25 cellular contexts compared by ENCODE assay signal in genomic region chr5:110265199-110265598, GRCh38.
"Had no signal": no experiment of that assay in that cellular context is flagged by ENCODE, and none has a peak within 500 bp of the region (broad histone marks: within the 10 kb centered on the region; RNA-seq: fewer than 3 reads in every experiment).

No MANE protein-coding gene starts in this region.

- H3K4me1 Mint-ChIP-seq: activated CD4-positive, alpha-beta memory T cell treated with anti-CD3 and anti-CD28 coated beads, Interleukin-2, amount 10 ng/mL, durations not matched to agents 7 days and 5 days had no signal

- H3K27ac ChIP-seq: body of pancreas, epithelial cell of prostate, esophagus squamous epithelium had no signal

- H3K27ac Mint-ChIP-seq: activated CD4-positive, alpha-beta memory T cell treated with anti-CD3 and anti-CD28 coated beads, Interleukin-2, amount 10 ng/mL, durations not matched to agents 7 days and 5 days; activated CD4-positive, alpha-beta T cell treated with anti-CD3 and anti-CD28 coated beads, Interleukin-2, amount 10 ng/mL, durations not matched to agents 7 days and 5 days; activated naive CD4-positive, alpha-beta T cell treated with anti-CD3 and anti-CD28 coated beads, Interleukin-2, amount 10 ng/mL, durations not matched to agents 7 days and 5 days; activated naive CD4-positive, alpha-beta T cell treated with anti-CD3 and anti-CD28 coated beads, Interleukin-2, amount 50 U/mL, for 72 hours; activated naive CD8-positive, alpha-beta T cell treated with anti-CD3 and anti-CD28 coated beads, Interleukin-2, amount 10 ng/mL, durations not matched to agents 7 days and 5 days; activated T-cell treated with anti-CD3 and anti-CD28 coated beads, Interleukin-2, amount 50 U/mL, for 24 hours; activated T-cell treated with anti-CD3 and anti-CD28 coated beads, Interleukin-2, amount 50 U/mL, for 72 hours had no signal

- H3K4me1 ChIP-seq: body of pancreas, esophagus squamous epithelium, gastroesophageal sphincter had no signal

- H3K9me3 ChIP-seq: body of pancreas, esophagus squamous epithelium, gastroesophageal sphincter had no signal

- H3K4me3 ChIP-seq: body of pancreas, esophagus squamous epithelium, gastroesophageal sphincter had no signal

- H3K27me3 ChIP-seq: body of pancreas, esophagus squamous epithelium, gastroesophageal sphincter had no signal

- H3K36me3 Mint-ChIP-seq: activated naive CD4-positive, alpha-beta T cell treated with anti-CD3 and anti-CD28 coated beads, Interleukin-2, amount 10 ng/mL, durations not matched to agents 7 days and 5 days; activated naive CD4-positive, alpha-beta T cell treated with anti-CD3 and anti-CD28 coated beads, Interleukin-2, amount 50 U/mL, for 72 hours; activated naive CD8-positive, alpha-beta T cell treated with anti-CD3 and anti-CD28 coated beads, Interleukin-2, amount 10 ng/mL, durations not matched to agents 7 days and 5 days had no signal

- H3K4me3 Mint-ChIP-seq: activated CD4-positive, alpha-beta memory T cell treated with anti-CD3 and anti-CD28 coated beads, Interleukin-2, amount 10 ng/mL, durations not matched to agents 7 days and 5 days; activated CD4-positive, alpha-beta T cell treated with anti-CD3 and anti-CD28 coated beads, Interleukin-2, amount 10 ng/mL, durations not matched to agents 7 days and 5 days; activated naive CD4-positive, alpha-beta T cell treated with anti-CD3 and anti-CD28 coated beads, Interleukin-2, amount 10 ng/mL, durations not matched to agents 7 days and 5 days; activated naive CD8-positive, alpha-beta T cell treated with anti-CD3 and anti-CD28 coated beads, Interleukin-2, amount 10 ng/mL, durations not matched to agents 7 days and 5 days; activated T-cell treated with anti-CD3 and anti-CD28 coated beads, Interleukin-2, amount 50 U/mL, for 24 hours; activated T-cell treated with anti-CD3 and anti-CD28 coated beads, Interleukin-2, amount 50 U/mL, for 72 hours had no signal

- ATAC-seq: activated naive CD4-positive, alpha-beta T cell treated with anti-CD3 and anti-CD28 coated beads, Interleukin-2, amount 50 U/mL, for 72 hours; activated T-cell treated with anti-CD3 and anti-CD28 coated beads, Interleukin-2, amount 50 U/mL, for 72 hours; body of pancreas; gastroesophageal sphincter had no signal

- H3K27me3 Mint-ChIP-seq: activated CD4-positive, alpha-beta memory T cell treated with anti-CD3 and anti-CD28 coated beads, Interleukin-2, amount 10 ng/mL, durations not matched to agents 7 days and 5 days; activated CD4-positive, alpha-beta T cell treated with anti-CD3 and anti-CD28 coated beads, Interleukin-2, amount 10 ng/mL, durations not matched to agents 7 days and 5 days; activated naive CD4-positive, alpha-beta T cell treated with anti-CD3 and anti-CD28 coated beads, Interleukin-2, amount 10 ng/mL, durations not matched to agents 7 days and 5 days; activated naive CD8-positive, alpha-beta T cell treated with anti-CD3 and anti-CD28 coated beads, Interleukin-2, amount 10 ng/mL, durations not matched to agents 7 days and 5 days; activated T-cell treated with anti-CD3 and anti-CD28 coated beads, Interleukin-2, amount 50 U/mL, for 24 hours had no signal

- DNase-seq: activated CD4-positive, alpha-beta memory T cell treated with anti-CD3 and anti-CD28 coated beads, Interleukin-2, amount 10 ng/mL, durations not matched to agents 7 days and 5 days; activated CD4-positive, alpha-beta T cell treated with anti-CD3 and anti-CD28 coated beads for 1 hour; activated CD4-positive, alpha-beta T cell treated with anti-CD3 and anti-CD28 coated beads for 4 hours; activated CD4-positive, alpha-beta T cell treated with anti-CD3 and anti-CD28 coated beads, Interleukin-2, amount 10 ng/mL, durations not matched to agents 7 days and 5 days; activated CD4-positive, alpha-beta T cell treated with anti-CD3 and anti-CD28 coated beads, Interleukin-2, amount 50 U/mL, for 4 hours; activated CD4-positive, CD25-positive, alpha-beta regulatory T cell; activated CD8-positive, alpha-beta memory T cell treated with anti-CD3 and anti-CD28 coated beads, Interleukin-2, amount 50 U/mL, for 48 hours; activated gamma-delta T cell; activated naive CD4-positive, alpha-beta T cell; activated naive CD4-positive, alpha-beta T cell treated with anti-CD3 and anti-CD28 coated beads, Interleukin-2, amount 10 ng/mL, durations not matched to agents 7 days and 5 days; activated naive CD8-positive, alpha-beta T cell treated with anti-CD3 and anti-CD28 coated beads, Interleukin-2, amount 10 ng/mL, durations not matched to agents 7 days and 5 days; activated T-cell treated with anti-CD3 and anti-CD28 coated beads for 4 hours; activated T-cell treated with anti-CD3 and anti-CD28 coated beads, Interleukin-2, amount 50 U/mL, for 24 hours; activated T-cell treated with anti-CD3 and anti-CD28 coated beads, Interleukin-2, amount 50 U/mL, for 72 hours; body of pancreas; caudate nucleus; cortex of kidney; dermis blood vessel endothelial cell; effector CD4-positive, alpha-beta T cell; esophagus squamous epithelium; foreskin melanocyte; T-helper 2 cell had no signal

- H3K9me3 Mint-ChIP-seq: activated CD4-positive, alpha-beta memory T cell treated with anti-CD3 and anti-CD28 coated beads, Interleukin-2, amount 10 ng/mL, durations not matched to agents 7 days and 5 days; activated CD4-positive, alpha-beta T cell treated with anti-CD3 and anti-CD28 coated beads, Interleukin-2, amount 10 ng/mL, durations not matched to agents 7 days and 5 days; activated naive CD4-positive, alpha-beta T cell treated with anti-CD3 and anti-CD28 coated beads, Interleukin-2, amount 10 ng/mL, durations not matched to agents 7 days and 5 days; activated naive CD4-positive, alpha-beta T cell treated with anti-CD3 and anti-CD28 coated beads, Interleukin-2, amount 50 U/mL, for 72 hours; activated naive CD8-positive, alpha-beta T cell treated with anti-CD3 and anti-CD28 coated beads, Interleukin-2, amount 10 ng/mL, durations not matched to agents 7 days and 5 days; activated T-cell treated with anti-CD3 and anti-CD28 coated beads, Interleukin-2, amount 50 U/mL, for 24 hours had no signal

- H3K36me3 ChIP-seq: esophagus squamous epithelium, gastroesophageal sphincter had no signal
